ENCODE assay signal across 21 cellular contexts in the genomic region with DNA sequence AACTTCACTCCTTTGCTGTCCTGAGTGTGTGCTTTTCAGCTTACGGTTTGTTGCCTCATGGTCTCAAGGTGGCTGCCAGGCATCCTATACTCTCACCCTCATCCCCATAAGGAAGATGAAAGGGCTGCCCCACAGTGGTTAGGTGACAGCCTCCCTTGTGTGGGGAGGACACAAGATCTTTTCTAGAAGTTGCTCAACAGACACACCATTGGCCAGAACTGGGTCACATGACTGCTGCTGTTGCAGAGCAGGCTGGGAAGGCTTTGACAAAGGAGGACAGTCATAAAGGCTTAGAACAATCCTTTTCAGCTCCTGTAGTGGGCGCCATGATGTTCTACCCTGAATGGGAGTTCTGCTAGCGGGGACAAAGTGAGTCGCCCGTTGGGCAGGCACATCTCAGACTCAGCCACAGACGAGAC.
DNase-seq lines count a peak whose midpoint lies in the region; ATAC-seq, FAIRE-seq and TF ChIP-seq lines count a peak whose summit lies in the region.
"Had no signal": no experiment of that assay in that cellular context is flagged by ENCODE, and none has a peak within 500 bp of the region (broad histone marks: within the 10 kb centered on the region; RNA-seq: fewer than 3 reads in every experiment).

No MANE protein-coding gene starts in this region.

- no peak overlapping the region for H3K27ac ChIP-seq in 22Rv1
- H3K27ac ChIP-seq: KMS-11 had no signal

- TF ChIP-seq POLR2A in erythroblast (IDR thresholded peaks at IDR 0.05; ENCODE audit: low read length) = no peak

- ATAC-seq in GM21528 (IDR thresholded peaks at IDR 0.05; ENCODE audit: low FRiP score, unreplicated experiment) (no peak), GM19035 (IDR thresholded peaks at IDR 0.05; ENCODE audit: unreplicated experiment) (no peak)
- ATAC-seq: activated naive CD8-positive, alpha-beta T cell treated with anti-CD3 and anti-CD28 coated beads, Interleukin-2, amount 50 U/mL, for 24 hours; stimulated activated effector memory CD8-positive, alpha-beta T cell treated with anti-CD3 and anti-CD28 coated beads, Interleukin-12 subunit alpha, Interleukin-12 subunit beta, amount 100 ng/mL, for 72 hours; T-helper 17 cell had no signal

- TF ChIP-seq CTCF in 22Rv1 (IDR thresholded peaks at IDR 0.05) = 0 out of 2 replicates have a peak, but pooled peaks have one; percentile 15

- FAIRE-seq in RCC 7860 (lab: Jason Lieb, UNC) = no peak
- FAIRE-seq: GM18507 had no signal

- DNase-seq in H4 (ENCODE audit: low spot score) (peak; percentile 34), RCC 7860 (ENCODE audit: low spot score) (peak; percentile 54), erythroblast (lab: John Stamatoyannopoulos, UW) (peak; percentile 13 to 17), NCI-H146 treated with DMSO at 0.1 percent for 48 hours (lab: John Stamatoyannopoulos, UW; ENCODE audit: unreplicated experiment) (no peak), NCI-H345 (lab: John Stamatoyannopoulos, UW) (no peak)
- DNase-seq: activated CD4-positive, alpha-beta T cell treated with anti-CD3 and anti-CD28 coated beads, Interleukin-2, amount 10 ng/mL, durations not matched to agents 7 days and 5 days; activated naive CD8-positive, alpha-beta T cell treated with anti-CD3 and anti-CD28 coated beads, Interleukin-2, amount 50 U/mL, for 24 hours; activated T-cell treated with anti-CD3 and anti-CD28 coated beads, Interleukin-2, amount 50 U/mL, for 48 hours; Calu3; immature natural killer cell; NCI-H1930; NCI-H748 treated with DMSO at 0.1 percent for 48 hours; nucleus accumbens; RPMI8226; T-helper 17 cell had no signal

Comparison
In these comparisons a context has a peak if more than half of its experiments do, and no peak if none do; other contexts are left out.
1. DNase-seq: peak in H4 (single experiment), RCC 7860 (single experiment) and erythroblast (2 of 2); none in NCI-H146 treated with DMSO at 0.1 percent for 48 hours (single experiment) and NCI-H345 (single experiment).